8 cellular contexts compared by ENCODE assay signal in genomic region chr3:31531465-31531991, GRCh38. TPM values are rescaled to one million over a fixed set of nuclear protein-coding genes. Genes with fewer than 3 reads are reported as not detected.
DNase-seq lines count a peak whose midpoint lies in the region; TF ChIP-seq lines count a peak whose summit lies in the region.

No MANE protein-coding gene starts in this region.

- TF ChIP-seq EP300 in esophagus muscularis mucosa (IDR thresholded peaks at IDR 0.05): no peak

- H3K9ac ChIP-seq in rectal smooth muscle tissue (ENCODE audit: low read length): peak overlapping the region; percentile 20

- H3K4me1 ChIP-seq in esophagus muscularis mucosa (peaks cover 17 to 40% (median 33%) of the 10 kb centered on the region in 4 donors), rectal smooth muscle tissue (ENCODE audit: control insufficient read depth, insufficient read depth, low read length) (no peaks in the 10 kb centered on the region)

- peak overlapping the region; percentile 99 for H3K27ac ChIP-seq in RWPE1
- H3K27ac ChIP-seq in esophagus muscularis mucosa (replicated peaks in 1 of 4): peak overlapping the region; percentile 92 to 98 (median 96)
- peak overlapping the region; percentile 98 for H3K27ac ChIP-seq in rectal smooth muscle tissue (ENCODE audit: low read depth, low read length)

- H3K4me3 ChIP-seq in esophagus muscularis mucosa (peak overlapping the region; percentile 90 to 95 (median 92)), rectal smooth muscle tissue (ENCODE audit: low read length) (peak overlapping the region; percentile 71)

- no peaks in the 10 kb centered on the region for H3K27me3 ChIP-seq in esophagus muscularis mucosa
- H3K27me3 ChIP-seq in rectal smooth muscle tissue (ENCODE audit: control insufficient read depth, insufficient read depth, low read length): no peaks in the 10 kb centered on the region

- TF ChIP-seq CTCF in RWPE1 (conservative IDR thresholded peaks at IDR 0.05; ENCODE audit: low read depth): 0 out of 2 replicates have a peak, but pooled peaks have one; percentile 27
- TF ChIP-seq CTCF in esophagus muscularis mucosa (IDR thresholded peaks at IDR 0.05): peak in 1 of 3 experiments; percentile 27

- intact Hi-C loops in esophagus muscularis mucosa (cut with DNase I): no loop called here

- WGBS in esophagus muscularis mucosa: 1% methylated on average over 22 of the region's 31 CpGs

- CTCF ChIA-PET in RWPE1 (lab: Yijun Ruan, JAX): interaction anchor here (0.6 kb wide), 1 partner anchor 1519 kb away, joined by 3 read pairs; no protein-coding TSS in a partner anchor

- H3K36me3 ChIP-seq in esophagus muscularis mucosa (no peaks in the 10 kb centered on the region), rectal smooth muscle tissue (ENCODE audit: control insufficient read depth, insufficient read depth, low read length) (no peaks in the 10 kb centered on the region)

- DNase-seq in NCI-H82 (lab: John Stamatoyannopoulos, UW) (peak; percentile 42), NCI-H82 treated with DMSO at 0.1 percent for 48 hours (lab: John Stamatoyannopoulos, UW; ENCODE audit: unreplicated experiment) (no peak), RWPE1 (ENCODE audit: low spot score) (no peak), esophagus muscularis mucosa (ENCODE audit: extremely low spot score) (no peak), OCI-M1 (lab: John Stamatoyannopoulos, UW) (no peak), NCI-H2081 (lab: John Stamatoyannopoulos, UW) (no peak), germinal center (ENCODE audit: low spot score) (no peak)

- H3K9me3 ChIP-seq in esophagus muscularis mucosa: no peaks in the 10 kb centered on the region

- POLR2A ChIA-PET in RWPE1 (lab: Yijun Ruan, JAX; ENCODE audit: low non-redundant PET): no interaction called here

- no peak for TF ChIP-seq POLR2A in esophagus muscularis mucosa (IDR thresholded peaks at IDR 0.05; ENCODE audit: low read depth)

RNA-seq across cellular contexts. Expression of gene STT3B, which starts 1.2 kb away (rescaled TPM):
- 10 to 100 TPM; 58.8 to 74.3 (median 69.3) TPM for total RNA-seq in esophagus muscularis mucosa
